14 cellular contexts compared by ENCODE assay signal in genomic region chr14:51419685-51420084, GRCh38.
DNase-seq lines count a peak whose midpoint lies in the region; ATAC-seq and TF ChIP-seq lines count a peak whose summit lies in the region.
"Had no signal": no experiment of that assay in that cellular context is flagged by ENCODE, and none has a peak within 500 bp of the region (broad histone marks: within the 10 kb centered on the region; RNA-seq: fewer than 3 reads in every experiment).

No MANE protein-coding gene starts in this region.

- H3K4me2 ChIP-seq in DOHH2 (ENCODE audit: low read length), result no peak overlapping the region
- H3K4me2 ChIP-seq in OCI-LY3 (ENCODE audit: low read length), result no peak overlapping the region
- no peak overlapping the region for H3K4me2 ChIP-seq in H9 (ENCODE audit: insufficient read depth, insufficient read length, low read length)

- no peak overlapping the region for H3K18ac ChIP-seq in H9 (ENCODE audit: insufficient read length, low read depth, low read length)

- peaks cover 34% of the 10 kb centered on the region for H3K4me1 ChIP-seq in DOHH2 (ENCODE audit: control insufficient read depth, low read length)
- peaks cover 17% of the 10 kb centered on the region for H3K4me1 ChIP-seq in OCI-LY3 (ENCODE audit: low read length)
- no peaks in the 10 kb centered on the region for H3K4me1 ChIP-seq in H9 (ENCODE audit: insufficient read depth, low read length)
- H3K4me1 ChIP-seq: Caco-2, transverse colon had no signal

- no peaks in the 10 kb centered on the region for H3K23me2 ChIP-seq in H9 (ENCODE audit: insufficient read length, low read depth, low read length, poor library complexity, severe bottlenecking)

- H2AK5ac ChIP-seq in H9 (ENCODE audit: insufficient read length, low read length), result no peak overlapping the region

- H3K27ac ChIP-seq in DOHH2 (ENCODE audit: low read depth, low read length), result peak overlapping the region; percentile 4; the same call in 1 of the 2 replicates
- no peak overlapping the region for H3K27ac ChIP-seq in OCI-LY3 (ENCODE audit: low read length)
- no peak overlapping the region for H3K27ac ChIP-seq in H9 (ENCODE audit: insufficient read length, low read depth, low read length)
- H3K27ac ChIP-seq: transverse colon had no signal

- DNase-seq in activated T-cell treated with anti-CD3 and anti-CD28 coated beads, Interleukin-2, amount 50 U/mL, for 48 hours, result peak; percentile 21 to 23
- DNase-seq in naive thymus-derived CD8-positive, alpha-beta T cell, result peak; percentile 6 to 85 (median 70)
- DNase-seq in H9 (no peak), MG63 (no peak), GM19240 (ENCODE audit: insufficient read length, low spot score) (no peak), head of caudate nucleus (no peak)
- DNase-seq: Kasumi-1, NCI-H510A treated with DMSO at 0.1 percent for 48 hours, transverse colon had no signal

- no peak overlapping the region for H3K4ac ChIP-seq in H9 (ENCODE audit: low read depth, low read length)

- H3K4me3 Mint-ChIP-seq in naive thymus-derived CD8-positive, alpha-beta T cell, result peak overlapping the region in 9 of 10 donors; percentile 16 to 67 (median 43)
- no peak overlapping the region for H3K4me3 Mint-ChIP-seq in H9

- TF ChIP-seq CTCF in DOHH2 (IDR thresholded peaks at IDR 0.05; ENCODE audit: low read depth, low read length, poor library complexity, severe bottlenecking), result no peak
- no peak for TF ChIP-seq CTCF in OCI-LY3 (IDR thresholded peaks at IDR 0.05; ENCODE audit: low read depth, low read length)
- TF ChIP-seq CTCF in H9 (conservative IDR thresholded peaks at IDR 0.05), result no peak

- peak; percentile 80 to 96 for ATAC-seq in naive thymus-derived CD8-positive, alpha-beta T cell
- ATAC-seq: esophagus mucosa, SK-N-SH treated with all-trans-retinoic acid at 6 μM for 48 hours had no signal

- H2BK20ac ChIP-seq in H9 (ENCODE audit: low read depth, low read length, poor library complexity, severe bottlenecking), result no peak overlapping the region

- H3K9ac ChIP-seq in OCI-LY3 (ENCODE audit: low read length) (no peak overlapping the region), H9 (ENCODE audit: extremely low read depth, insufficient read length, low read length) (no peak overlapping the region)

- H3K36me3 Mint-ChIP-seq in naive thymus-derived CD8-positive, alpha-beta T cell, result peaks cover 0 to 48% (median 24%) of the 10 kb centered on the region in 3 donors
- peaks cover 11 to 31% (median 19%) of the 10 kb centered on the region in 3 experiments; a peak in 6 of 7 replicates for H3K36me3 Mint-ChIP-seq in H9 (ENCODE audit: insufficient read depth in 1 of 3, low read depth in 3 of 3)

- no peaks in the 10 kb centered on the region for H3K9me2 ChIP-seq in DOHH2 (replicated peaks; ENCODE audit: control insufficient read depth, low read length)

- H3K14ac ChIP-seq in H9 (ENCODE audit: insufficient read depth, low read length), result no peak overlapping the region

- no peak overlapping the region for H3T11ph ChIP-seq in H9 (ENCODE audit: low read length)

- no peaks in the 10 kb centered on the region for H3K79me2 ChIP-seq in DOHH2 (ENCODE audit: control insufficient read depth, low read length)
- no peaks in the 10 kb centered on the region for H3K79me2 ChIP-seq in OCI-LY3 (ENCODE audit: low read length)
- H3K79me2 ChIP-seq in H9 (ENCODE audit: insufficient read depth, low read length), result no peaks in the 10 kb centered on the region

- peak overlapping the region; percentile 68 to 93 (median 88) for H3K27ac Mint-ChIP-seq in naive thymus-derived CD8-positive, alpha-beta T cell
- no peak overlapping the region for H3K27ac Mint-ChIP-seq in H9

- H4K8ac ChIP-seq in H9 (replicated peaks; ENCODE audit: insufficient read length, low read depth, low read length), result no peak overlapping the region

- H3K4me3 ChIP-seq in DOHH2 (ENCODE audit: low read length) (peak overlapping the region; percentile 21), OCI-LY3 (ENCODE audit: low read length) (0 out of 2 replicates have a peak overlapping the region, but pooled peaks have one; percentile 4), MG63 (no peak overlapping the region)
- H3K4me3 ChIP-seq: transverse colon had no signal

- H2BK15ac ChIP-seq in H9 (ENCODE audit: low read depth, low read length), result no peak overlapping the region

- H2AFZ ChIP-seq in OCI-LY3 (ENCODE audit: low read depth, low read length), result 0 out of 2 replicates have a peak overlapping the region, but pooled peaks have one; percentile 2
- H2AFZ ChIP-seq in H9 (ENCODE audit: low read length), result no peak overlapping the region

- H3K56ac ChIP-seq in H9 (ENCODE audit: insufficient read length, low read depth, low read length), result no peak overlapping the region

- no peaks in the 10 kb centered on the region for H3K79me1 ChIP-seq in H9 (ENCODE audit: insufficient read depth, low read depth, low read length, poor library complexity, severe bottlenecking)

- no peak overlapping the region for H2BK12ac ChIP-seq in H9 (ENCODE audit: insufficient read length, low read depth, low read length)

- H4K20me1 ChIP-seq in DOHH2 (ENCODE audit: control insufficient read depth, insufficient read depth, low read depth, low read length), result no peaks in the 10 kb centered on the region
- H4K20me1 ChIP-seq in OCI-LY3 (ENCODE audit: insufficient read depth, low read length), result no peaks in the 10 kb centered on the region
- no peaks in the 10 kb centered on the region for H4K20me1 ChIP-seq in H9 (ENCODE audit: control insufficient read depth, insufficient read depth, insufficient read length)

- peaks cover 21% of the 10 kb centered on the region for H3K9me3 ChIP-seq in DOHH2 (ENCODE audit: control insufficient read depth, insufficient read depth, low read length)
- H3K9me3 ChIP-seq in OCI-LY3 (ENCODE audit: insufficient read depth, low read length), result peaks cover 14% of the 10 kb centered on the region; the same call in 1 of the 2 replicates
- H3K9me3 ChIP-seq in H9 (ENCODE audit: control insufficient read depth, low read depth, low read length), result peaks cover 17% of the 10 kb centered on the region
- H3K9me3 ChIP-seq in MG63, result no peaks in the 10 kb centered on the region

- no peak overlapping the region for H4K91ac ChIP-seq in H9 (ENCODE audit: insufficient read length, low read depth, low read length)

- intact Hi-C loops in head of caudate nucleus (cut with DNase I), result no loop called here

- H3K27me3 ChIP-seq in DOHH2 (ENCODE audit: control insufficient read depth, low read length), result no peaks in the 10 kb centered on the region
- H3K27me3 ChIP-seq in OCI-LY3 (ENCODE audit: low read depth, low read length), result no peaks in the 10 kb centered on the region
- no peaks in the 10 kb centered on the region for H3K27me3 ChIP-seq in H9 (ENCODE audit: insufficient read depth, low read length)
- no peaks in the 10 kb centered on the region for H3K27me3 ChIP-seq in MG63
- H3K27me3 ChIP-seq: transverse colon had no signal

- no peak overlapping the region for H2BK5ac ChIP-seq in H9 (ENCODE audit: insufficient read length, low read length)

- H2BK120ac ChIP-seq in H9 (ENCODE audit: low read depth, low read length, poor library complexity, severe bottlenecking), result no peak overlapping the region

- H3K9me3 Mint-ChIP-seq in naive thymus-derived CD8-positive, alpha-beta T cell, result peaks cover 11 to 89% (median 64%) of the 10 kb centered on the region in 9 donors
- H3K9me3 Mint-ChIP-seq in H9, result peaks cover 21 to 37% of the 10 kb centered on the region in 2 experiments

- H4K5ac ChIP-seq in H9 (ENCODE audit: insufficient read length, low read depth, low read length), result no peak overlapping the region

- no peaks in the 10 kb centered on the region; the same call in 1 of the 2 replicates for H3K36me3 ChIP-seq in DOHH2 (ENCODE audit: control insufficient read depth, low read length)
- H3K36me3 ChIP-seq in OCI-LY3 (replicated peaks; ENCODE audit: low read depth, low read length), result peaks cover 2% of the 10 kb centered on the region
- H3K36me3 ChIP-seq in MG63, result no peaks in the 10 kb centered on the region
- H3K36me3 ChIP-seq: transverse colon had no signal

- no peak overlapping the region for H3K23ac ChIP-seq in H9 (ENCODE audit: insufficient read length, low read depth, low read length)

- H3K27me3 Mint-ChIP-seq in naive thymus-derived CD8-positive, alpha-beta T cell, result peaks cover 4 to 28% (median 13%) of the 10 kb centered on the region in 5 donors
- peaks cover 5% of the 10 kb centered on the region for H3K27me3 Mint-ChIP-seq in H9 (ENCODE audit: low read depth)

- POLR2A ChIA-PET in naive thymus-derived CD8-positive, alpha-beta T cell (lab: Charles Lee), result no interaction called here

- H3F3A ChIP-seq in DOHH2 (ENCODE audit: control insufficient read depth, insufficient read depth), result peaks cover 6% of the 10 kb centered on the region; the same call in 1 of the 2 replicates

- peaks cover 9 to 26% (median 18%) of the 10 kb centered on the region in 4 donors for H3K4me1 Mint-ChIP-seq in naive thymus-derived CD8-positive, alpha-beta T cell
- H3K4me1 Mint-ChIP-seq in H9, result peaks cover 0 to 3% of the 10 kb centered on the region in 2 experiments; a peak in 1 of 4 replicates

- WGBS in H9 (ENCODE audit: extremely low coverage, insufficient read length, low lambda C conversion rate), result no CpG with 5 or more reads among the region's 7 CpGs

Comparison
In these comparisons a context has a peak if more than half of its experiments do, and no peak if none do; other contexts are left out.
1. DNase-seq: peak in activated T-cell treated with anti-CD3 and anti-CD28 coated beads, Interleukin-2, amount 50 U/mL, for 48 hours (2 of 2) and naive thymus-derived CD8-positive, alpha-beta T cell (10 of 10); none in H9 (single experiment), MG63 (single experiment), GM19240 (single experiment) and head of caudate nucleus (0 of 42).
2. H3K27ac Mint-ChIP-seq: peak in naive thymus-derived CD8-positive, alpha-beta T cell (10 of 10); none in H9 (0 of 3).
3. H3K4me3 Mint-ChIP-seq: peak in naive thymus-derived CD8-positive, alpha-beta T cell (9 of 10); none in H9 (0 of 2).